In the genomic region with DNA sequence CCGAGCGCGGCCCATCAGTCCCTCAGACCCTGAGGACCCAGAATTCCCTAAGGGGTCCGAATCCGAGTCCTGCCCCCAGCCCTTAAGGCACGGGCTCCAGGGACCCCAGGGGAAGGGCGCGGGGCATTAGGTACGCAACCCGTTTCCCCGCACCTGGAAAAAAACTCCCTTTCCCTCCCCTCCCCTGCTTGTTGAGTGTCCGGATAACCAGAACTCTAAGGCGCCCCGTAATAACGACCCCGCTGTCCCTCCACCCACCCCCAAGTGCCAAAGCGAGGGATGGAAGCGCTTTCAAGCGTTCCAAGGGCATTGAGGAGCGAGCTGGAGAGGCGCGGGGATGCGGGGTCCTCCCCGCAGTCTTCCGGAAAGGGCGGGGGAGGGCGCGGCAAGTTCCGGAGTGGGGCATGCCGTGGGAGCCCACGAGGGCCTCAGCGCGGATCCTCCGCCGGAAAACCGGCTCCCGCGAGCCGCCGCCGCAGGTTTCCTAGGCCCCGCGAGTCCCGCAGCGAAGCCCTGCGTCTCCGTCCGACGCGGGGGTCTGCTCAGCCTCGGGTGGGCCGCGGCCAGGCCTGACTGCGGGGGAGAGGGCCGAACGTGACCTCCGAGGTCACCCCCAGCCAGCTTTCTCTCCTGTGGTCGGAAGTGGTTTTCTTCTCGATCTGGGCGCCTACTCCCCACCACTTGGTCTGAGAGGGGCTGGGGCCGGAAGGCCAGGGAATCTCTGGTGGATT, we compare ENCODE assay signal across 9 cellular contexts. TPM values are rescaled to one million over a fixed set of nuclear protein-coding genes. Genes with fewer than 3 reads are reported as not detected.
DNase-seq lines count a peak whose midpoint lies in the region; ATAC-seq and TF ChIP-seq lines count a peak whose summit lies in the region.
"Had no signal": no experiment of that assay in that cellular context is flagged by ENCODE, and none has a peak within 500 bp of the region (broad histone marks: within the 10 kb centered on the region; RNA-seq: fewer than 3 reads in every experiment).

No MANE protein-coding gene starts in this region.

- TF ChIP-seq CTCF in transverse colon (IDR thresholded peaks at IDR 0.05) (no peak), GM13976 (IDR thresholded peaks at IDR 0.05; ENCODE audit: borderline replicate concordance, control extremely low read depth, extremely low read depth, insufficient read depth, missing control alignments) (no peak)

- no peak for TF ChIP-seq POLR2A in transverse colon (IDR thresholded peaks at IDR 0.05)

- H3K4me3 ChIP-seq in ectodermal cell (ENCODE audit: insufficient read depth, low read depth, low read length) (peak overlapping the region; percentile 52), mucosa of stomach (ENCODE audit: low read length) (peak overlapping the region; percentile 36), transverse colon (peak overlapping the region in 3 of 4 donors; percentile 11 to 50 (median 26))

- DNase-seq in activated naive CD8-positive, alpha-beta T cell treated with anti-CD3 and anti-CD28 coated beads, Interleukin-2, amount 50 U/mL, for 24 hours, result no peak
- DNase-seq in transverse colon, result no peak
- DNase-seq in NCI-H2171 (lab: John Stamatoyannopoulos, UW), result no peak
- no peak for DNase-seq in GM03348 (ENCODE audit: low spot score)
- no peak for DNase-seq in GM13976 (ENCODE audit: low spot score)

- H3K4me3 Mint-ChIP-seq in activated naive CD8-positive, alpha-beta T cell, result peak overlapping the region; percentile 63
- no peak overlapping the region for H3K4me3 Mint-ChIP-seq in activated naive CD8-positive, alpha-beta T cell treated with anti-CD3 and anti-CD28 coated beads, Interleukin-2, amount 50 U/mL, for 24 hours

- H3K36me3 Mint-ChIP-seq in activated naive CD8-positive, alpha-beta T cell, result no peaks in the 10 kb centered on the region
- H3K36me3 Mint-ChIP-seq in activated naive CD8-positive, alpha-beta T cell treated with anti-CD3 and anti-CD28 coated beads, Interleukin-2, amount 50 U/mL, for 24 hours (ENCODE audit: low read depth), result no peaks in the 10 kb centered on the region

- H3K4me1 Mint-ChIP-seq in activated naive CD8-positive, alpha-beta T cell (ENCODE audit: low read depth), result peaks cover 26% of the 10 kb centered on the region
- H3K4me1 Mint-ChIP-seq in activated naive CD8-positive, alpha-beta T cell treated with anti-CD3 and anti-CD28 coated beads, Interleukin-2, amount 50 U/mL, for 24 hours, result peaks cover 34% of the 10 kb centered on the region

- peaks cover 18% of the 10 kb centered on the region for H3K4me1 ChIP-seq in ectodermal cell (ENCODE audit: control insufficient read depth, insufficient read depth, low read length)
- peaks cover 37% of the 10 kb centered on the region for H3K4me1 ChIP-seq in mucosa of stomach (ENCODE audit: control insufficient read depth, insufficient read depth, low read length)
- peaks cover 25 to 60% (median 52%) of the 10 kb centered on the region in 4 donors for H3K4me1 ChIP-seq in transverse colon

- no peak overlapping the region for H3K27ac Mint-ChIP-seq in activated naive CD8-positive, alpha-beta T cell
- H3K27ac Mint-ChIP-seq in activated naive CD8-positive, alpha-beta T cell treated with anti-CD3 and anti-CD28 coated beads, Interleukin-2, amount 50 U/mL, for 24 hours, result no peak overlapping the region

- no peaks in the 10 kb centered on the region for H3K36me3 ChIP-seq in ectodermal cell (ENCODE audit: control insufficient read depth, insufficient read depth, low read length)
- no peaks in the 10 kb centered on the region for H3K36me3 ChIP-seq in mucosa of stomach (ENCODE audit: control insufficient read depth, insufficient read depth, low read length)
- no peaks in the 10 kb centered on the region for H3K36me3 ChIP-seq in transverse colon

- peak overlapping the region; percentile 54 for H3K9ac ChIP-seq in mucosa of stomach (ENCODE audit: low read length)

- in situ Hi-C loops in transverse colon (cut with MboI; ENCODE audit: low pct_ligation_motif_present in 1 of 4, low pct_unique_long_range_greater_than_20kb in 1 of 4, low sequenced_read_pairs in 3 of 4) (loop anchor here in 1 of 4 donors (25.0 kb wide), 1 partner anchor 200 kb away; no protein-coding TSS in a partner anchor), GM13976 (cut with MboI; ENCODE audit: low sequenced_read_pairs, unreplicated experiment) (loop anchor here (25.0 kb wide), 1 partner anchor 350 kb away; a partner anchor contains a TSS)

- no peak for TF ChIP-seq EP300 in transverse colon (IDR thresholded peaks at IDR 0.05; ENCODE audit: low read depth)

- H3K9me3 ChIP-seq in ectodermal cell (ENCODE audit: control insufficient read depth, low read length) (no peaks in the 10 kb centered on the region), mucosa of stomach (ENCODE audit: control insufficient read depth, low read length) (no peaks in the 10 kb centered on the region), transverse colon (no peaks in the 10 kb centered on the region)

- H3K27me3 ChIP-seq in ectodermal cell (ENCODE audit: control insufficient read depth, insufficient read depth, low read length, poor library complexity, severe bottlenecking) (peaks cover 28% of the 10 kb centered on the region), mucosa of stomach (ENCODE audit: control insufficient read depth, insufficient read depth, low read length) (peaks cover 18% of the 10 kb centered on the region), transverse colon (peaks cover 57% of the 10 kb centered on the region)
- H3K27me3 ChIP-seq: SJSA1 had no signal

- H3K27me3 Mint-ChIP-seq in activated naive CD8-positive, alpha-beta T cell, result peaks cover 11% of the 10 kb centered on the region
- peaks cover 52% of the 10 kb centered on the region for H3K27me3 Mint-ChIP-seq in activated naive CD8-positive, alpha-beta T cell treated with anti-CD3 and anti-CD28 coated beads, Interleukin-2, amount 50 U/mL, for 24 hours

- H3K27ac ChIP-seq in ectodermal cell (ENCODE audit: insufficient read depth, low read depth, low read length, poor library complexity, severe bottlenecking) (no peak overlapping the region), transverse colon (peak overlapping the region in 2 of 4 donors; percentile 11 to 42)
- H3K27ac ChIP-seq: SJSA1 had no signal

- 1% methylated on average over 61 of the region's 61 CpGs for WGBS in ectodermal cell, 2 experiments
- 5% methylated on average over 40 of the region's 61 CpGs; no CpG with 5 or more reads in 1 of the 2 donors for WGBS in transverse colon (ENCODE audit: low coverage in 1 of 2), 2 donors

- intact Hi-C loops in transverse colon (cut with DNase I; ENCODE audit: low total_unique reads), result no loop called here

- H3K9me3 Mint-ChIP-seq in activated naive CD8-positive, alpha-beta T cell (ENCODE audit: low read depth), result no peaks in the 10 kb centered on the region
- H3K9me3 Mint-ChIP-seq in activated naive CD8-positive, alpha-beta T cell treated with anti-CD3 and anti-CD28 coated beads, Interleukin-2, amount 50 U/mL, for 24 hours, result no peaks in the 10 kb centered on the region

- ATAC-seq in activated naive CD8-positive, alpha-beta T cell treated with anti-CD3 and anti-CD28 coated beads, Interleukin-2, amount 50 U/mL, for 24 hours, result no peak

RNA-seq across cellular contexts. Expression of a gene that starts 3.9 kb away (rescaled TPM):
- polyA plus RNA-seq in ectodermal cell (2013, experiment 1 of 4), result 197 TPM
- 199 TPM for polyA plus RNA-seq in ectodermal cell (2013, experiment 2 of 4)
- 138 TPM for polyA plus RNA-seq in ectodermal cell (2013, experiment 3 of 4)
- polyA plus RNA-seq in ectodermal cell (2013, experiment 4 of 4), result 152 TPM
- total RNA-seq in transverse colon, result 10 to 100 TPM; 26.4 to 78.0 (median 45.0) TPM

RNA-seq across cellular contexts. Expression of a gene that starts 38.1 kb away (rescaled TPM):
- 24.9 TPM for polyA plus RNA-seq in ectodermal cell (2013, experiment 1 of 4)
- 28.3 TPM for polyA plus RNA-seq in ectodermal cell (2013, experiment 2 of 4)
- polyA plus RNA-seq in ectodermal cell (2013, experiment 3 of 4), result 19.9 TPM
- 21.5 TPM for polyA plus RNA-seq in ectodermal cell (2013, experiment 4 of 4)
- 100 to 1,000 TPM in 1 of 4 donors, 10 to 100 TPM in 3; 28.3 to 131 (median 54.6) TPM for total RNA-seq in transverse colon
